Comparison of ENCODE assay signal across 9 cellular contexts in the genomic region with DNA sequence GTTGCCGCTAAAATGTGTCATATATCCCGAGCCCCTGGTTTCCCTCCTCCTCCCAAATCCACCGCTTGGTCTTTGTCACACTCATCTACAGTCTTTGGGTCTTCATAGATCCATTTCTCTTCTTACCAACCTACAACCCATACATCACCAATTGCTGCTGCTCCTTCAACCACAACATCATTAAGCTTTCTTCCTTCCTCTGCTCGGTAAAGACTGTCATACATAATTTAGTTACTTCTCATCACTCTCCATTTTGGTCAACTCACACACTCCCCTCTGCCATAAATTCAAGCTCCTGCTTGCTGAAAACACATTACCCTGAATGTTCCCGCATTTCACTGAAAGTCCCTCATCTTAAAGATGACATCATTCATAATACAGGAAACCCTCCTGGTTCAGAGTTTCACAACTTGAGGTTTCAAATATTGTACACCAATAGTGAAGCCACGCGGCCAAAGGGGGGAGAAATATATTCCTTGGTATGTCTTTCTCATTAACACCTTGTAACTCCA. TPM values are rescaled to one million over a fixed set of nuclear protein-coding genes. Genes with fewer than 3 reads are reported as not detected.
A peak's percentile ranks its signal among the peaks of the same experiment; 100 is the strongest.
DNase-seq lines count a peak whose midpoint lies in the region; ATAC-seq, FAIRE-seq and TF ChIP-seq lines count a peak whose summit lies in the region.
"Had no signal": no experiment of that assay in that cellular context is flagged by ENCODE, and none has a peak within 500 bp of the region (broad histone marks: within the 10 kb centered on the region; RNA-seq: fewer than 3 reads in every experiment).

No MANE protein-coding gene starts in this region.

- peaks cover 7% of the 10 kb centered on the region for H3K36me3 Mint-ChIP-seq in activated T-cell treated with anti-CD3 and anti-CD28 coated beads, Interleukin-2, amount 50 U/mL, for 4 hours (ENCODE audit: insufficient read depth)

- no peaks in the 10 kb centered on the region for H3K9me3 Mint-ChIP-seq in activated T-cell treated with anti-CD3 and anti-CD28 coated beads, Interleukin-2, amount 50 U/mL, for 4 hours

- ATAC-seq in HG03139 (IDR thresholded peaks at IDR 0.05; ENCODE audit: unreplicated experiment) = peak; percentile 25
- ATAC-seq in activated T-cell treated with anti-CD3 and anti-CD28 coated beads, Interleukin-2, amount 50 U/mL, for 4 hours = peak in 1 of 2 donors; percentile 5
- ATAC-seq: Panc1 had no signal

- peak; percentile 15 for DNase-seq in NK-92 treated with Interleukin-12 subunit alpha and Interleukin-12 subunit beta, amount 100 ng/mL, for 24 hours (lab: John Stamatoyannopoulos, UW)
- DNase-seq in NK-92 (lab: John Stamatoyannopoulos, UW; ENCODE audit: unreplicated experiment) (no peak), NCI-H2196 (lab: John Stamatoyannopoulos, UW; ENCODE audit: unreplicated experiment) (no peak), RKO (ENCODE audit: low spot score) (no peak), H54 (ENCODE audit: insufficient read length, low spot score) (no peak)
- DNase-seq in activated T-cell treated with anti-CD3 and anti-CD28 coated beads, Interleukin-2, amount 50 U/mL, for 4 hours = no peak
- DNase-seq in stimulated activated CD8-positive, alpha-beta memory T cell treated with anti-CD3 and anti-CD28 coated beads, Interleukin-4, amount 100 ng/mL, for 48 hours = peak; percentile 53

- H3K4me3 Mint-ChIP-seq in activated T-cell treated with anti-CD3 and anti-CD28 coated beads, Interleukin-2, amount 50 U/mL, for 4 hours = peak overlapping the region; percentile 87

- H3K4me1 Mint-ChIP-seq in activated T-cell treated with anti-CD3 and anti-CD28 coated beads, Interleukin-2, amount 50 U/mL, for 4 hours (ENCODE audit: low read depth) = peaks cover 38% of the 10 kb centered on the region

- peaks cover under 1% of the 10 kb centered on the region for H3K27me3 Mint-ChIP-seq in activated T-cell treated with anti-CD3 and anti-CD28 coated beads, Interleukin-2, amount 50 U/mL, for 4 hours (ENCODE audit: low read depth)

- TF ChIP-seq POLR2A in H54 (IDR thresholded peaks at IDR 0.05; ENCODE audit: low read depth, low read length) = no peak

- no peak for FAIRE-seq in H54 (lab: Jason Lieb, UNC)

RNA-seq across cellular contexts. Expression of a gene that starts 1.7 kb away (rescaled TPM):
- total RNA-seq in activated T-cell treated with anti-CD3 and anti-CD28 coated beads, Interleukin-2, amount 50 U/mL, for 4 hours = 100 to 1,000 TPM; 138 to 147 (median 145) TPM

Comparison
In these comparisons a context has a peak if more than half of its experiments do, and no peak if none do; other contexts are left out.
1. DNase-seq: peak in NK-92 treated with Interleukin-12 subunit alpha and Interleukin-12 subunit beta, amount 100 ng/mL, for 24 hours (single experiment) and stimulated activated CD8-positive, alpha-beta memory T cell treated with anti-CD3 and anti-CD28 coated beads, Interleukin-4, amount 100 ng/mL, for 48 hours (single experiment); none in NK-92 (single experiment), activated T-cell treated with anti-CD3 and anti-CD28 coated beads, Interleukin-2, amount 50 U/mL, for 4 hours (single experiment), NCI-H2196 (single experiment), RKO (single experiment) and H54 (single experiment).